1 cellular context compared by ENCODE assay signal in genomic region chr22:35341090-35341874, GRCh38.
TF ChIP-seq lines count a peak whose summit lies in the region.

No MANE protein-coding gene starts in this region.

TF ChIP-seq in K562, 482 proteins besides CTCF, POLR2A, EP300 and RAD21:
- no peak for TF ChIP-seq POLR2G (IDR thresholded peaks at IDR 0.05; ENCODE audit: low read depth, low read length)
- TF ChIP-seq ZFP91 (CRISPR knock-in tag; IDR thresholded peaks at IDR 0.05): no peak
- TF ChIP-seq ZBTB33 (CRISPR knock-in tag; IDR thresholded peaks at IDR 0.05): peak; percentile 79
- TF ChIP-seq ETS2 (tag; IDR thresholded peaks at IDR 0.05; ENCODE audit: borderline replicate concordance, poor library complexity, severe bottlenecking): no peak
- peak; percentile 20 for TF ChIP-seq RBM25 (IDR thresholded peaks at IDR 0.05; ENCODE audit: low read depth, low read length, severe bottlenecking)
- no peak for TF ChIP-seq DEAF1 (CRISPR knock-in tag; IDR thresholded peaks at IDR 0.05)
- TF ChIP-seq TCF7L2 (IDR thresholded peaks at IDR 0.05; ENCODE audit: low read depth, low read length): no peak
- TF ChIP-seq E4F1 (CRISPR knock-in tag; IDR thresholded peaks at IDR 0.05; ENCODE audit: borderline replicate concordance): no peak
- 0 out of 2 replicates have a peak, but pooled peaks have one; percentile 13 for TF ChIP-seq BCOR (IDR thresholded peaks at IDR 0.05)
- TF ChIP-seq ZSCAN29 (IDR thresholded peaks at IDR 0.05): no peak
